12 cellular contexts compared by ENCODE assay signal in genomic region chr3:11559816-11560633, GRCh38.
DNase-seq lines count a peak whose midpoint lies in the region; ATAC-seq and TF ChIP-seq lines count a peak whose summit lies in the region.
"Had no signal": no experiment of that assay in that cellular context is flagged by ENCODE, and none has a peak within 500 bp of the region (broad histone marks: within the 10 kb centered on the region; RNA-seq: fewer than 3 reads in every experiment).

No MANE protein-coding gene starts in this region.

- peaks cover 9% of the 10 kb centered on the region for H3K36me3 ChIP-seq in mammary epithelial cell (ENCODE audit: insufficient read depth, low read length)
- H3K36me3 ChIP-seq in upper lobe of right lung, result peaks cover 66% of the 10 kb centered on the region

- H3K4me2 ChIP-seq in mammary epithelial cell (ENCODE audit: insufficient read depth, low read depth, low read length), result no peak overlapping the region
- H3K4me2 ChIP-seq: KMS-11 had no signal

- H3K4me1 ChIP-seq in mammary epithelial cell (ENCODE audit: insufficient read depth, low read length), result peaks cover 42% of the 10 kb centered on the region
- H3K4me1 ChIP-seq in upper lobe of right lung, result peaks cover 44% of the 10 kb centered on the region

- H3K4me1 Mint-ChIP-seq in MCF 10A (ENCODE audit: insufficient read depth, unreplicated experiment), result peaks cover 6% of the 10 kb centered on the region
- H3K4me1 Mint-ChIP-seq in endothelial cell (ENCODE audit: unreplicated experiment), result peaks cover 49% of the 10 kb centered on the region
- peaks cover 12 to 20% of the 10 kb centered on the region in 2 donors for H3K4me1 Mint-ChIP-seq in natural killer cell

- H3K4me3 ChIP-seq in mammary epithelial cell (replicated peaks in 1 of 3; ENCODE audit: insufficient read depth in 1 of 3, low read depth in 2 of 3, low read length in 3 of 3) (no peak overlapping the region), upper lobe of right lung (no peak overlapping the region)

- CTCF ChIA-PET in MCF 10A (lab: Yijun Ruan, JAX), result interaction anchor here (0.6 to 1.4 kb wide), 3 partner anchors 45 to 243 kb away, joined by 3 to 7 read pairs (median 3); no protein-coding TSS in a partner anchor
- CTCF ChIA-PET in mammary epithelial cell (lab: Charles Lee; ENCODE audit: low non-redundant PET), result no interaction called here

- DNase-seq in MCF 10A (ENCODE audit: unreplicated experiment) (no peak), mammary epithelial cell (no peak), endothelial cell (ENCODE audit: low spot score) (no peak), natural killer cell (no peak), upper lobe of right lung (no peak), GM10266 (ENCODE audit: extremely low spot score) (no peak), H4 (ENCODE audit: low spot score) (no peak)
- DNase-seq: activated CD4-positive, CD25-positive, alpha-beta regulatory T cell treated with anti-CD3 and anti-CD28 coated beads, Interleukin-2, amount 50 U/mL, for 72 hours; RPMI8226 had no signal

- H3K27me3 Mint-ChIP-seq in MCF 10A (ENCODE audit: insufficient read depth, unreplicated experiment) (no peaks in the 10 kb centered on the region), endothelial cell (ENCODE audit: unreplicated experiment) (peaks cover 37% of the 10 kb centered on the region), natural killer cell (ENCODE audit: low read depth in 2 of 2) (no peaks in the 10 kb centered on the region)

- peaks cover 74% of the 10 kb centered on the region for H3K79me2 ChIP-seq in mammary epithelial cell (ENCODE audit: insufficient read depth, low read length)

- no peak overlapping the region for H3K4me3 Mint-ChIP-seq in MCF 10A (ENCODE audit: unreplicated experiment)
- peak overlapping the region; percentile 67 for H3K4me3 Mint-ChIP-seq in endothelial cell (ENCODE audit: unreplicated experiment)
- no peak overlapping the region for H3K4me3 Mint-ChIP-seq in natural killer cell

- POLR2A ChIA-PET in MCF 10A (lab: Yijun Ruan, JAX), result no interaction called here

- H3K27ac ChIP-seq in mammary epithelial cell (ENCODE audit: insufficient read depth, low read depth, low read length) (no peak overlapping the region), upper lobe of right lung (peak overlapping the region; percentile 42)
- H3K27ac ChIP-seq: epithelial cell of prostate, KMS-11 had no signal

- 75% methylated on average over 7 of the region's 15 CpGs for WGBS in mammary epithelial cell (ENCODE audit: low coverage, missing lambda C conversion rate)

- H4K20me1 ChIP-seq in mammary epithelial cell (ENCODE audit: insufficient read depth, low read length), result no peaks in the 10 kb centered on the region

- H3K9me3 ChIP-seq in mammary epithelial cell (replicated peaks; ENCODE audit: insufficient read depth, low read length) (no peaks in the 10 kb centered on the region), upper lobe of right lung (no peaks in the 10 kb centered on the region)

- H3K9ac ChIP-seq in mammary epithelial cell (ENCODE audit: insufficient read depth, low read length), result no peak overlapping the region
- H3K9ac ChIP-seq: KMS-11 had no signal

- in situ Hi-C loops in mammary epithelial cell (cut with MboI; ENCODE audit: low sequenced_read_pairs in 2 of 2), result no loop called here

- dilution Hi-C loops in mammary epithelial cell (cut with HindIII; ENCODE audit: low sequenced_read_pairs), result no loop called here

- H2AFZ ChIP-seq in mammary epithelial cell (ENCODE audit: low read depth, low read length), result no peak overlapping the region

- intact Hi-C loops in MCF 10A (cut with micrococcal nuclease) (no loop called here), mammary epithelial cell (cut with micrococcal nuclease) (no loop called here), natural killer cell (cut with micrococcal nuclease) (no loop called here), upper lobe of right lung (cut with DNase I) (no loop called here)

- BruUV-seq in MCF 10A (replicated peaks; lab: Mats Ljungman, UMichigan), result no TSS peak
- BruUV-seq in mammary epithelial cell (replicated peaks; lab: Mats Ljungman, UMichigan), result no TSS peak

- H3K9me3 Mint-ChIP-seq in MCF 10A (ENCODE audit: unreplicated experiment) (no peaks in the 10 kb centered on the region), endothelial cell (ENCODE audit: unreplicated experiment) (no peaks in the 10 kb centered on the region), natural killer cell (no peaks in the 10 kb centered on the region)

- H3K27me3 ChIP-seq in mammary epithelial cell (ENCODE audit: insufficient read depth, low read length) (no peaks in the 10 kb centered on the region), upper lobe of right lung (no peaks in the 10 kb centered on the region)

- H3K36me3 Mint-ChIP-seq in MCF 10A (ENCODE audit: insufficient read depth, unreplicated experiment), result peaks cover 69% of the 10 kb centered on the region
- H3K36me3 Mint-ChIP-seq in endothelial cell (ENCODE audit: low read depth, unreplicated experiment), result peaks cover 47% of the 10 kb centered on the region
- H3K36me3 Mint-ChIP-seq in natural killer cell, result no peaks in the 10 kb centered on the region

- H3K27ac Mint-ChIP-seq in MCF 10A (ENCODE audit: low read depth, unreplicated experiment) (peak overlapping the region; percentile 31), endothelial cell (ENCODE audit: unreplicated experiment) (peak overlapping the region; percentile 52), natural killer cell (peak overlapping the region; percentile 14 to 65)

- ATAC-seq in natural killer cell (no peak), upper lobe of right lung (peak; percentile 2), HG02588 (IDR thresholded peaks at IDR 0.05; ENCODE audit: unreplicated experiment) (no peak)

- no peak for TF ChIP-seq CTCF in MCF 10A (IDR thresholded peaks at IDR 0.05; ENCODE audit: unreplicated experiment)
- TF ChIP-seq CTCF in mammary epithelial cell (conservative IDR thresholded peaks at IDR 0.05 in 1 of 2, IDR thresholded peaks at IDR 0.05 in 1 of 2; ENCODE audit: extremely low read depth in 1 of 2, insufficient read depth in 1 of 2, low read depth in 1 of 2, low read length in 2 of 2), result no peak
- TF ChIP-seq CTCF in endothelial cell (IDR thresholded peaks at IDR 0.05; ENCODE audit: unreplicated experiment), result no peak
- no peak for TF ChIP-seq CTCF in natural killer cell (IDR thresholded peaks at IDR 0.05)
- TF ChIP-seq CTCF in upper lobe of right lung (IDR thresholded peaks at IDR 0.05), result no peak
- no peak for TF ChIP-seq CTCF in GM10266 (IDR thresholded peaks at IDR 0.05; ENCODE audit: control insufficient read depth, insufficient read depth, low read depth, missing control alignments)
